Comparison of ENCODE assay signal across 9 cellular contexts in the genomic region with DNA sequence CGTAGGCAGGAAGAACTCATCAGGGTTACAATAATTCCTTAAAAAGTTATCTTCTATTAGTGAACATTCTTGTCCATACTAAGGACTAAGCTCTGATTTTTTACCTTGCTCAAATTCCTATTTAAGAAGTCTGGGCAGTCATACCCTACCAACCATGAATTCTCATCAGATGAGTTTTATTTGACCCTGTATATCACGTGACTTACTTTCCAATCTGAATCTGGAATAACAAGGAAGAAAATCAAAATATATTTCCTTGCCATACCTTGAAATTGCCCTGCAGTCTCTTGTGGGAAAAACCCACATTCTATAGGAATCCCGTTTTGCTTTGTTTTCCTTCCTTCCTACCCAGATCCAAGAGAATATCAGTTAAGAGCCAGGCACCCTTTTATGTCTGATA.
"Had no signal": no experiment of that assay in that cellular context is flagged by ENCODE, and none has a peak within 500 bp of the region (broad histone marks: within the 10 kb centered on the region; RNA-seq: fewer than 3 reads in every experiment).

No MANE protein-coding gene starts in this region.

- DNase-seq: GOT3, H7, HFFc6, IMR-90, KBM-7 had no signal

- H3K9me3 ChIP-seq: HAP-1 had no signal

- H3K27ac ChIP-seq: HL-60, KMS-11 had no signal

- ATAC-seq: HCT116 had no signal

- H3K4me2 ChIP-seq: KMS-11 had no signal

- H3K27ac Mint-ChIP-seq: HFFc6 had no signal

- H3K36me3 ChIP-seq: HAP-1 had no signal

- H3K4me3 Mint-ChIP-seq: HFFc6 had no signal

- H3K4me3 ChIP-seq: HAP-1 had no signal

- H3K9ac ChIP-seq: KMS-11 had no signal
